In genomic region chr2:71833272-71833671, GRCh38 we compare ENCODE assay signal across 2 cellular contexts.
TF ChIP-seq lines count a peak whose summit lies in the region.

No MANE protein-coding gene starts in this region.

TF ChIP-seq in HepG2, 621 proteins besides CTCF, POLR2A, EP300 and RAD21 (continues in another document):
- TF ChIP-seq GTF2F1 (IDR thresholded peaks at IDR 0.05; ENCODE audit: low read length) (no peak), TSC22D2 (CRISPR knock-in tag; IDR thresholded peaks at IDR 0.05; ENCODE audit: borderline replicate concordance) (no peak), ZNF331 (CRISPR knock-in tag; IDR thresholded peaks at IDR 0.05) (no peak), TFE3 (CRISPR knock-in tag; IDR thresholded peaks at IDR 0.05) (no peak), ZNF207 (IDR thresholded peaks at IDR 0.05; ENCODE audit: borderline replicate concordance) (peak; percentile 15; the same call in 1 of the 2 replicates), SMC3 (IDR thresholded peaks at IDR 0.05; ENCODE audit: low read length) (no peak), PREB (CRISPR knock-in tag; IDR thresholded peaks at IDR 0.05) (no peak), TRIM22 (IDR thresholded peaks at IDR 0.05) (peak; percentile 62; the same call in 1 of the 2 replicates), DPF2 (CRISPR knock-in tag; IDR thresholded peaks at IDR 0.05; ENCODE audit: borderline replicate concordance, low read depth) (no peak), ZNF512 (CRISPR knock-in tag; IDR thresholded peaks at IDR 0.05) (no peak), ZMYM4 (CRISPR knock-in tag; IDR thresholded peaks at IDR 0.05) (no peak), MYNN (CRISPR knock-in tag; IDR thresholded peaks at IDR 0.05; ENCODE audit: low read depth) (no peak), ZNF260 (CRISPR knock-in tag; IDR thresholded peaks at IDR 0.05; ENCODE audit: borderline replicate concordance, low read depth) (no peak), PRDM4 (CRISPR knock-in tag; IDR thresholded peaks at IDR 0.05; ENCODE audit: borderline replicate concordance) (no peak)

TF ChIP-seq in K562, 482 proteins besides CTCF, POLR2A, EP300 and RAD21:
- TF ChIP-seq ZNF311 (CRISPR knock-in tag; IDR thresholded peaks at IDR 0.05) (no peak), MCM3 (IDR thresholded peaks at IDR 0.05) (0 out of 2 replicates have a peak, but pooled peaks have one; percentile 53), ZNF584 (CRISPR knock-in tag; IDR thresholded peaks at IDR 0.05; ENCODE audit: low read depth) (no peak)
